In the genomic region with DNA sequence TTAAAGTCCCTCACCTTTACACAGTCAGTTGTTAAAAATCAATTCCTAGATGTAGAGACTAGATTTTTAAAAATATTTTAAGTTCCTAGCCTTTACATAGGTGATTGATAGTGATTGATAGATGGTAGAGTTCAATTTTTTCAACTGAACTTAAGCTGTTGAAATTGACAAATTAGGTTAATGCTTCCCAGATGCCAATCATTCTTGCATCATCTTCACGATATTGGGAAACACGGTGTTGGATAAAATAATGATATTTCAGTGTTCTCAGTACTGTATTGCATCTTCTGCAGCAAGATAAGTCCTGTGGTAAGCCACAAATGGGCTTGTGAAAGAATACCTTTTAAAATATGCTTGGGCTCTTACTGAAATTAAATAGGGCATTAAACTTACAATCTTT, we compare ENCODE assay signal across 21 cellular contexts.
DNase-seq lines count a peak whose midpoint lies in the region; FAIRE-seq and TF ChIP-seq lines count a peak whose summit lies in the region.
"Had no signal": no experiment of that assay in that cellular context is flagged by ENCODE, and none has a peak within 500 bp of the region (broad histone marks: within the 10 kb centered on the region; RNA-seq: fewer than 3 reads in every experiment).

No MANE protein-coding gene starts in this region.

- H3K9me3 ChIP-seq in liver (ENCODE audit: control insufficient read depth in 4 of 4, low read length in 3 of 4), result no peaks in the 10 kb centered on the region
- H3K9me3 ChIP-seq: A549, Caco-2, MG63 had no signal

- no peak overlapping the region for H3K27ac Mint-ChIP-seq in T-helper 2 cell treated with Interferon-gamma antibody and Interleukin-4, amounts not matched to agents 5 μg/mL and 100 μg/mL, for 36 hours
- H3K27ac Mint-ChIP-seq: CD4-positive, alpha-beta T cell had no signal

- no peaks in the 10 kb centered on the region for H3K27me3 ChIP-seq in liver (ENCODE audit: control insufficient read depth in 4 of 4, insufficient read depth in 4 of 4, low read length in 3 of 4)
- H3K27me3 ChIP-seq: MG63 had no signal

- no peaks in the 10 kb centered on the region for H3K36me3 ChIP-seq in liver (ENCODE audit: control insufficient read depth in 4 of 4, insufficient read depth in 3 of 4, low read depth in 1 of 4, low read length in 3 of 4)
- H3K36me3 ChIP-seq: MG63 had no signal

- no peaks in the 10 kb centered on the region for H3K4me1 Mint-ChIP-seq in T-helper 2 cell treated with Interferon-gamma antibody and Interleukin-4, amounts not matched to agents 5 μg/mL and 100 μg/mL, for 36 hours (ENCODE audit: low read depth)

- TF ChIP-seq RAD21 in liver (IDR thresholded peaks at IDR 0.05), result no peak

- H3K4me3 ChIP-seq in choroid plexus epithelial cell (ENCODE audit: low read depth, low read length) (no peak overlapping the region), liver (ENCODE audit: low read depth in 1 of 3, low read length in 3 of 3) (no peak overlapping the region)
- H3K4me3 ChIP-seq: A549, MG63 had no signal

- H3K36me3 Mint-ChIP-seq in T-helper 2 cell treated with Interferon-gamma antibody and Interleukin-4, amounts not matched to agents 5 μg/mL and 100 μg/mL, for 36 hours (ENCODE audit: low read depth), result no peaks in the 10 kb centered on the region

- no peaks in the 10 kb centered on the region for H3K4me1 ChIP-seq in liver (ENCODE audit: control insufficient read depth in 4 of 4, insufficient read depth in 4 of 4, low read length in 3 of 4)
- H3K4me1 ChIP-seq: A549, Caco-2 had no signal

- no peak overlapping the region for H3K4me3 Mint-ChIP-seq in T-helper 2 cell treated with Interferon-gamma antibody and Interleukin-4, amounts not matched to agents 5 μg/mL and 100 μg/mL, for 36 hours
- H3K4me3 Mint-ChIP-seq: CD4-positive, alpha-beta T cell had no signal

- DNase-seq in D721Med (ENCODE audit: insufficient read length, low spot score), result no peak
- DNase-seq in MV-4-11 (lab: John Stamatoyannopoulos, UW), result peak; percentile 49
- peak; percentile 26 for DNase-seq in choroid plexus epithelial cell (ENCODE audit: low read depth)
- no peak for DNase-seq in T-helper 2 cell treated with Interferon-gamma antibody and Interleukin-4, amounts not matched to agents 5 μg/mL and 100 μg/mL, for 36 hours (ENCODE audit: low spot score)
- no peak for DNase-seq in GOT3 (lab: John Stamatoyannopoulos, UW)
- DNase-seq in HUDEP-2 (lab: John Stamatoyannopoulos, UW; ENCODE audit: unreplicated experiment in 76 of 76), result no peak
- DNase-seq: Caco-2; CD4-positive, alpha-beta T cell; DND-41; MG63; NCI-H1105; NCI-H146; NCI-H2029 treated with DMSO at 0.1 percent for 48 hours; NCI-H2171; NCI-H345; NCI-H524; NCI-H774 had no signal

- no peaks in the 10 kb centered on the region for H3K9me3 Mint-ChIP-seq in T-helper 2 cell treated with Interferon-gamma antibody and Interleukin-4, amounts not matched to agents 5 μg/mL and 100 μg/mL, for 36 hours

- TF ChIP-seq CTCF in D721Med (IDR thresholded peaks at IDR 0.05; ENCODE audit: insufficient read depth, missing control alignments) (no peak), choroid plexus epithelial cell (conservative IDR thresholded peaks at IDR 0.05; ENCODE audit: low read depth, low read length) (no peak), liver (IDR thresholded peaks at IDR 0.05; ENCODE audit: low read depth, low read length, missing input control) (no peak)

- H3K27ac ChIP-seq in liver (ENCODE audit: low read depth in 1 of 2, low read length in 2 of 2), result no peak overlapping the region
- H3K27ac ChIP-seq: A549 had no signal

- 44% methylated on average over 2 of the region's 2 CpGs for WGBS in liver

- H3K9ac ChIP-seq in liver (ENCODE audit: low read depth in 1 of 2, low read length in 2 of 2), result no peak overlapping the region

- peak; percentile 41 for FAIRE-seq in D721Med (lab: Jason Lieb, UNC)
- FAIRE-seq: A549, GM12891, H54 had no signal

- no peaks in the 10 kb centered on the region for H3K27me3 Mint-ChIP-seq in T-helper 2 cell treated with Interferon-gamma antibody and Interleukin-4, amounts not matched to agents 5 μg/mL and 100 μg/mL, for 36 hours (ENCODE audit: low read depth)
- H3K27me3 Mint-ChIP-seq: CD4-positive, alpha-beta T cell had no signal

TF ChIP-seq in liver, 16 proteins besides CTCF, POLR2A, EP300 and RAD21:
- TF ChIP-seq JUND (IDR thresholded peaks at IDR 0.05), result no peak
- TF ChIP-seq, protein P1, sequence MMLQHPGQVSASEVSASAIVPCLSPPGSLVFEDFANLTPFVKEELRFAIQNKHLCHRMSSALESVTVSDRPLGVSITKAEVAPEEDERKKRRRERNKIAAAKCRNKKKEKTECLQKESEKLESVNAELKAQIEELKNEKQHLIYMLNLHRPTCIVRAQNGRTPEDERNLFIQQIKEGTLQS (IDR thresholded peaks at IDR 0.05), result peak; percentile 13

Comparison
In these comparisons a context has a peak if more than half of its experiments do, and no peak if none do; other contexts are left out.
1. DNase-seq: peak in MV-4-11 (single experiment) and choroid plexus epithelial cell (single experiment); none in D721Med (single experiment), T-helper 2 cell treated with Interferon-gamma antibody and Interleukin-4, amounts not matched to agents 5 μg/mL and 100 μg/mL, for 36 hours (single experiment), GOT3 (single experiment) and HUDEP-2 (0 of 76).